Comparison of ENCODE assay signal across 23 cellular contexts in the genomic region with DNA sequence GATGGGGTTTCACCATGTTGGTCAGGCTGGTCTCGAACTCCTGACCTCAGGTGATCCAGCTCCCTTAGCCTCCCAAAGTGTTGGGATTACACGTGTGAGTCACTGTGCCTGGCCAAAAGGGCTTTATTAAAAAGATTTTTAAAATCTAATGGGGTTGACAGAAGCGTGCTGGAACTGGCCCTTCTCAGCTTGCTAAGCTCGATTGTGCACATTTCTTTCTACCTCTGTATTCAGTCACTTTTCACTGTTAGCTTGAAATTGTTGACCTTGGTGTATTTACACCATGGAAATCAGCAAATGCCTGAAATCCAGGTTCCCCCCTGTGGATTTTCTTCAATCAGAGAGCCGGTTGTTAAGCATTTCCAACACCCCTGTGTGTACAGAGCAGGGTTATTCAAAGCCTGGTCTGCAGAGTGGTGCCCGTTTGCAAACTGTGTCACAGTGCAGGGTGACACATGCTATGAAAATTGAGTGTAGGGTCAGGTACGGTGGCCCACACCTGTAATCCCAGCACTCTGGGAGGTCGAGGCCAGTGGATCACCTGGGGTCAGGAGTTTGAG.
"Had no signal": no experiment of that assay in that cellular context is flagged by ENCODE, and none has a peak within 500 bp of the region (broad histone marks: within the 10 kb centered on the region; RNA-seq: fewer than 3 reads in every experiment).

No MANE protein-coding gene starts in this region.

- H3K27ac ChIP-seq: body of pancreas, gastroesophageal sphincter, transverse colon, WERI-Rb-1 had no signal

- H3K36me3 Mint-ChIP-seq: stimulated activated naive B cell treated with anti-CD40 and anti-IgM and Interleukin-4, amounts not matched to agents 10 μg/mL and 1 μg/mL and 100 μg/mL, for 72 hours had no signal

- H3K27ac Mint-ChIP-seq: activated naive CD4-positive, alpha-beta T cell treated with anti-CD3 and anti-CD28 coated beads, Interleukin-2, amount 10 ng/mL, durations not matched to agents 7 days and 5 days; activated naive CD8-positive, alpha-beta T cell treated with anti-CD3 and anti-CD28 coated beads, Interleukin-2, amount 50 U/mL, for 24 hours; stimulated activated naive B cell treated with anti-CD40 and anti-IgM and Interleukin-4, amounts not matched to agents 10 μg/mL and 1 μg/mL and 100 μg/mL, for 72 hours had no signal

- DNase-seq: activated CD4-positive, alpha-beta T cell treated with anti-CD3 and anti-CD28 coated beads for 1 hour; activated CD4-positive, alpha-beta T cell treated with anti-CD3 and anti-CD28 coated beads, Interleukin-2, amount 50 U/mL, for 48 hours; activated naive CD4-positive, alpha-beta T cell treated with anti-CD3 and anti-CD28 coated beads, Interleukin-2, amount 10 ng/mL, durations not matched to agents 7 days and 5 days; activated naive CD8-positive, alpha-beta T cell treated with anti-CD3 and anti-CD28 coated beads, Interleukin-2, amount 50 U/mL, for 24 hours; activated T-cell treated with anti-CD3 and anti-CD28 coated beads, Interleukin-2, amount 50 U/mL, for 48 hours; body of pancreas; central memory CD4-positive, alpha-beta T cell; dermis blood vessel endothelial cell; effector CD8-positive, alpha-beta T cell; esophagus squamous epithelium; hypothalamus; left ventricle myocardium superior; mucosa of descending colon; occipital lobe; small intestine; stimulated activated CD4-positive, alpha-beta T cell treated with anti-CD3 and anti-CD28 coated beads, Interleukin-2, amount 100 ng/mL, for 48 hours; stimulated activated CD8-positive, alpha-beta memory T cell treated with anti-CD3 and anti-CD28 coated beads, Interleukin-4, amount 100 ng/mL, for 48 hours; stimulated activated naive B cell treated with anti-CD40 and anti-IgM and Interleukin-4, amounts not matched to agents 10 μg/mL and 1 μg/mL and 100 μg/mL, for 72 hours; T-helper 1 cell; transverse colon; WERI-Rb-1 had no signal

- ATAC-seq: activated naive CD8-positive, alpha-beta T cell treated with anti-CD3 and anti-CD28 coated beads, Interleukin-2, amount 50 U/mL, for 24 hours; body of pancreas; gastroesophageal sphincter; left ventricle myocardium superior; mucosa of descending colon; sciatic nerve; stimulated activated naive B cell treated with anti-CD40 and anti-IgM and Interleukin-4, amounts not matched to agents 10 μg/mL and 1 μg/mL and 100 μg/mL, for 72 hours had no signal

- H3K27me3 ChIP-seq: body of pancreas, esophagus squamous epithelium, gastroesophageal sphincter, transverse colon had no signal

- H3K36me3 ChIP-seq: esophagus squamous epithelium, gastroesophageal sphincter, transverse colon, WERI-Rb-1 had no signal

- H3K9me3 Mint-ChIP-seq: activated naive CD4-positive, alpha-beta T cell treated with anti-CD3 and anti-CD28 coated beads, Interleukin-2, amount 10 ng/mL, durations not matched to agents 7 days and 5 days; activated naive CD8-positive, alpha-beta T cell treated with anti-CD3 and anti-CD28 coated beads, Interleukin-2, amount 50 U/mL, for 24 hours had no signal

- H3K9me3 ChIP-seq: body of pancreas, esophagus squamous epithelium, gastroesophageal sphincter, mucosa of descending colon, transverse colon had no signal

- H3K4me3 Mint-ChIP-seq: activated naive CD4-positive, alpha-beta T cell treated with anti-CD3 and anti-CD28 coated beads, Interleukin-2, amount 10 ng/mL, durations not matched to agents 7 days and 5 days; activated naive CD8-positive, alpha-beta T cell treated with anti-CD3 and anti-CD28 coated beads, Interleukin-2, amount 50 U/mL, for 24 hours; stimulated activated naive B cell treated with anti-CD40 and anti-IgM and Interleukin-4, amounts not matched to agents 10 μg/mL and 1 μg/mL and 100 μg/mL, for 72 hours had no signal

- H3K4me3 ChIP-seq: body of pancreas, esophagus squamous epithelium, gastroesophageal sphincter, mucosa of descending colon, transverse colon had no signal

- H3K27me3 Mint-ChIP-seq: activated naive CD4-positive, alpha-beta T cell treated with anti-CD3 and anti-CD28 coated beads, Interleukin-2, amount 10 ng/mL, durations not matched to agents 7 days and 5 days; activated naive CD8-positive, alpha-beta T cell treated with anti-CD3 and anti-CD28 coated beads, Interleukin-2, amount 50 U/mL, for 24 hours; stimulated activated naive B cell treated with anti-CD40 and anti-IgM and Interleukin-4, amounts not matched to agents 10 μg/mL and 1 μg/mL and 100 μg/mL, for 72 hours had no signal
